ENCODE assay signal across 23 cellular contexts in genomic region chr16:87080571-87081167, GRCh38.
"Had no signal": no experiment of that assay in that cellular context is flagged by ENCODE, and none has a peak within 500 bp of the region (broad histone marks: within the 10 kb centered on the region; RNA-seq: fewer than 3 reads in every experiment).

No MANE protein-coding gene starts in this region.

- H3K27ac ChIP-seq: gastrocnemius medialis, lower lobe of right lung, ovary, psoas muscle, skin epidermis, spleen, testis, tibial artery had no signal

- FAIRE-seq: endometrium, keratinocyte had no signal

- H3K4me3 ChIP-seq: gastrocnemius medialis, lower lobe of right lung, ovary, psoas muscle, skin epidermis, spleen, testis, tibial artery had no signal

- ATAC-seq: effector memory CD8-positive, alpha-beta T cell; gastrocnemius medialis; left ventricle myocardium superior; lower lobe of right lung; naive thymus-derived CD8-positive, alpha-beta T cell; psoas muscle; right cardiac atrium; stimulated activated memory B cell treated with anti-CD40 and anti-IgM and Interleukin-4, amounts not matched to agents 10 μg/mL and 1 μg/mL and 100 μg/mL, for 72 hours; stimulated activated naive CD8-positive, alpha-beta T cell treated with anti-CD3 and anti-CD28 coated beads, Interleukin-15, Interleukin-2, amounts not matched to agents 100 U/mL and 50 U/mL, for 24 hours had no signal

- H3K9me3 ChIP-seq: ovary, testis had no signal

- H3K4me1 ChIP-seq: gastrocnemius medialis, lower lobe of right lung, psoas muscle, testis, tibial artery had no signal

- H3K27me3 ChIP-seq: gastrocnemius medialis, ovary, testis, tibial artery had no signal

- DNase-seq: cortex of kidney; effector memory CD8-positive, alpha-beta T cell; gastrocnemius medialis; head of caudate nucleus; left ventricle myocardium superior; lower lobe of right lung; naive thymus-derived CD8-positive, alpha-beta T cell; nephron progenitor cell; occipital lobe; ovary; posterior cingulate gyrus; psoas muscle; right cardiac atrium; spleen; stimulated activated CD4-positive, alpha-beta T cell treated with anti-CD3 and anti-CD28 coated beads, Interleukin-4, amount 100 ng/mL, for 4 hours; stimulated activated naive CD8-positive, alpha-beta T cell treated with anti-CD3 and anti-CD28 coated beads, Interleukin-15, Interleukin-2, amounts not matched to agents 100 U/mL and 50 U/mL, for 24 hours; substantia nigra; testis; tibial artery had no signal

- H3K36me3 ChIP-seq: gastrocnemius medialis, lower lobe of right lung, ovary, spleen, tibial artery had no signal
